In genomic region chr2:161416294-161416632, GRCh38 we compare ENCODE assay signal across 12 cellular contexts. TPM values are rescaled to one million over a fixed set of nuclear protein-coding genes. Genes with fewer than 3 reads are reported as not detected.
A peak's percentile ranks its signal among the peaks of the same experiment; 100 is the strongest.
DNase-seq lines count a peak whose midpoint lies in the region; ATAC-seq and TF ChIP-seq lines count a peak whose summit lies in the region.
"Had no signal": no experiment of that assay in that cellular context is flagged by ENCODE, and none has a peak within 500 bp of the region (broad histone marks: within the 10 kb centered on the region; RNA-seq: fewer than 3 reads in every experiment).

Gene TBR1 (plus strand): TSS chr2:161416297. CDS start chr2:161416411, 114 bp downstream.

- H3K4me1 ChIP-seq in foreskin keratinocyte = peaks cover 5% of the 10 kb centered on the region
- peaks cover 11 to 40% of the 10 kb centered on the region in 2 donors for H3K4me1 ChIP-seq in left lung

- H3K36me3 Mint-ChIP-seq in activated naive CD4-positive, alpha-beta T cell treated with anti-CD3 and anti-CD28 coated beads for 36 hours (ENCODE audit: low read depth) = peaks cover 7% of the 10 kb centered on the region

- H3K4me3 ChIP-seq in WERI-Rb-1 (ENCODE audit: low read depth, low read length) = peak within 1 kb of the TSS; percentile 51
- H3K4me3 ChIP-seq in left lung = no peak within 1 kb of the TSS

- ATAC-seq in foreskin keratinocyte = peak; percentile 33
- no peak for ATAC-seq in HG03280 (IDR thresholded peaks at IDR 0.05; ENCODE audit: unreplicated experiment)
- ATAC-seq in left lung = no peak

- H3K4me3 Mint-ChIP-seq in activated naive CD4-positive, alpha-beta T cell treated with anti-CD3 and anti-CD28 coated beads for 36 hours = peak within 1 kb of the TSS; percentile 52

- CTCF ChIA-PET in activated naive CD4-positive, alpha-beta T cell treated with anti-CD3 and anti-CD28 coated beads for 36 hours (lab: Charles Lee) = interaction anchor here (1.1 kb wide), 1 partner anchor 11 kb away, joined by 3 read pairs; no protein-coding TSS in a partner anchor

- no peaks in the 10 kb centered on the region for H3K9me3 Mint-ChIP-seq in activated naive CD4-positive, alpha-beta T cell treated with anti-CD3 and anti-CD28 coated beads for 36 hours

- no peak within 1 kb of the TSS for H3K27ac Mint-ChIP-seq in activated naive CD4-positive, alpha-beta T cell treated with anti-CD3 and anti-CD28 coated beads for 36 hours

- TF ChIP-seq CTCF in WERI-Rb-1 (IDR thresholded peaks at IDR 0.05; ENCODE audit: low read depth, low read length) (no peak), foreskin keratinocyte (conservative IDR thresholded peaks at IDR 0.05) (no peak), left lung (IDR thresholded peaks at IDR 0.05) (no peak)

- intact Hi-C loops in activated naive CD4-positive, alpha-beta T cell treated with anti-CD3 and anti-CD28 coated beads for 36 hours (cut with micrococcal nuclease) = loop anchor here (2.0 to 5.0 kb wide), 4 partner anchors 107 to 706 kb away; partner anchors contain the start of gene PSMD14
- intact Hi-C loops in left lung (cut with DNase I) = no loop called here

- no peaks in the 10 kb centered on the region for H3K9me3 ChIP-seq in WERI-Rb-1 (ENCODE audit: severe bottlenecking)
- H3K9me3 ChIP-seq in left lung = no peaks in the 10 kb centered on the region
- H3K9me3 ChIP-seq: neutrophil had no signal

- H3K4me1 Mint-ChIP-seq in activated naive CD4-positive, alpha-beta T cell treated with anti-CD3 and anti-CD28 coated beads for 36 hours (ENCODE audit: low read depth) = peaks cover 48% of the 10 kb centered on the region

- DNase-seq in activated naive CD4-positive, alpha-beta T cell treated with anti-CD3 and anti-CD28 coated beads for 36 hours = no peak
- DNase-seq in activated naive CD4-positive, alpha-beta T cell treated with anti-CD3 and anti-CD28 coated beads, Interleukin-2, amount 50 U/mL, for 16 hours = no peak
- no peak for DNase-seq in WERI-Rb-1
- DNase-seq in foreskin keratinocyte = no peak
- DNase-seq in superior temporal gyrus (ENCODE audit: extremely low spot score) = peak; percentile 54
- no peak for DNase-seq in left lung
- no peak for DNase-seq in amygdala (lab: John Stamatoyannopoulos, UW)
- DNase-seq: cerebellar nuclear complex; DND-41; NK-92 treated with Interleukin-12 subunit alpha and Interleukin-12 subunit beta, amount 100 ng/mL, for 24 hours had no signal

- peaks cover 67% of the 10 kb centered on the region for H3K27me3 Mint-ChIP-seq in activated naive CD4-positive, alpha-beta T cell treated with anti-CD3 and anti-CD28 coated beads for 36 hours (ENCODE audit: low read depth)

- H3K27me3 ChIP-seq in WERI-Rb-1 (ENCODE audit: insufficient read depth, low read depth, severe bottlenecking) (no peaks in the 10 kb centered on the region), foreskin keratinocyte (peaks cover 78% of the 10 kb centered on the region), left lung (peaks cover 75 to 85% of the 10 kb centered on the region in 2 donors)

- H3K27ac ChIP-seq in WERI-Rb-1 (peak within 1 kb of the TSS; percentile 91), foreskin keratinocyte (no peak within 1 kb of the TSS), left lung (no peak within 1 kb of the TSS)
- H3K27ac ChIP-seq: neutrophil had no signal

- H3K36me3 ChIP-seq in WERI-Rb-1 (no peaks in the 10 kb centered on the region), left lung (peaks cover 0 to 6% of the 10 kb centered on the region in 2 donors)
- H3K36me3 ChIP-seq: neutrophil had no signal

RNA-seq across cellular contexts. Expression of gene TBR1, which starts in this region (rescaled TPM):
- total RNA-seq in activated naive CD4-positive, alpha-beta T cell treated with anti-CD3 and anti-CD28 coated beads for 36 hours = not detected
- total RNA-seq in foreskin keratinocyte = not detected in 2 replicates
- polyA plus RNA-seq in foreskin keratinocyte = not detected in 2 replicates
- under 1 TPM in 1 of 2 donors, not detected in 1; 0.08 TPM for total RNA-seq in left lung

Comparison
In these comparisons a context has a peak if more than half of its experiments do, and no peak if none do; other contexts are left out.
1. Peak in ATAC-seq in foreskin keratinocyte; RNA of the gene not detected or under 1 TPM.